In genomic region chrX:120357186-120357585, GRCh38 we compare ENCODE assay signal across 30 cellular contexts. TPM values are rescaled to one million over a fixed set of nuclear protein-coding genes. Genes with fewer than 3 reads are reported as not detected.
"Had no signal": no experiment of that assay in that cellular context is flagged by ENCODE, and none has a peak within 500 bp of the region (broad histone marks: within the 10 kb centered on the region; RNA-seq: fewer than 3 reads in every experiment).

No MANE protein-coding gene starts in this region.

- DNase-seq: cortex of kidney; dorsolateral prefrontal cortex; effector CD8-positive, alpha-beta T cell; heart left ventricle; hippocampal formation; left colon; mesendoderm; naive thymus-derived CD4-positive, alpha-beta T cell; nucleus accumbens; pancreas; retina; right lobe of liver; spleen; stimulated activated CD4-positive, alpha-beta T cell treated with anti-CD3 and anti-CD28 coated beads, Interleukin-2, amount 100 ng/mL, for 24 hours; stimulated activated CD4-positive, alpha-beta T cell treated with anti-CD3 and anti-CD28 coated beads, Interleukin-4, amount 100 ng/mL, for 4 hours; stimulated activated naive B cell treated with anti-CD40 and anti-IgM and Interleukin-4, amounts not matched to agents 10 μg/mL and 1 μg/mL and 100 μg/mL, for 72 hours; stimulated activated naive CD8-positive, alpha-beta T cell treated with anti-CD3 and anti-CD28 coated beads, Interleukin-15, amount 100 ng/mL, for 72 hours; testis had no signal

- H3K9me3 ChIP-seq: pancreas, right lobe of liver, spleen, testis, tibial nerve had no signal

- ATAC-seq: heart left ventricle; left colon; naive thymus-derived CD4-positive, alpha-beta T cell; pancreas; right lobe of liver; stimulated activated naive B cell treated with anti-CD40 and anti-IgM and Interleukin-4, amounts not matched to agents 10 μg/mL and 1 μg/mL and 100 μg/mL, for 72 hours; stimulated activated naive CD8-positive, alpha-beta T cell treated with anti-CD3 and anti-CD28 coated beads, Interleukin-15, amount 100 ng/mL, for 72 hours had no signal

- H3K27me3 ChIP-seq: right lobe of liver, testis, tibial nerve had no signal

- H3K4me1 ChIP-seq: heart left ventricle, pancreas, right lobe of liver, spleen, testis had no signal

- H3K36me3 ChIP-seq: heart left ventricle, pancreas, right lobe of liver, spleen, tibial nerve had no signal

- H3K27ac ChIP-seq: dorsolateral prefrontal cortex, heart left ventricle, pancreas, right lobe of liver, spleen, testis, tibial nerve had no signal

- FAIRE-seq: frontal cortex, pancreas had no signal

- H3K4me3 ChIP-seq: dorsolateral prefrontal cortex, heart left ventricle, pancreas, right lobe of liver, spleen, testis, tibial nerve had no signal

RNA-seq across cellular contexts. Expression of gene ATP1B4, which starts 4.7 kb away (rescaled TPM):
- total RNA-seq: dorsolateral prefrontal cortex; fibroblast of lung; frontal cortex; glomerular endothelial cell; kidney epithelial cell; left colon; liver; lung microvascular endothelial cell; naive thymus-derived CD4-positive, alpha-beta T cell; neural crest cell; pancreas; progenitor cell of endocrine pancreas; right lobe of liver; spleen; subcutaneous adipose tissue; tibial nerve; ureter had no signal
- polyA plus RNA-seq: esophagus; fibroblast of lung; liver; naive thymus-derived CD4-positive, alpha-beta T cell; pancreas; spleen had no signal

RNA-seq across cellular contexts. Expression of gene TMEM255A, which starts 45.9 kb away (rescaled TPM):
- total RNA-seq: glomerular endothelial cell, kidney epithelial cell, liver, lung microvascular endothelial cell had no signal
